In the genomic region with DNA sequence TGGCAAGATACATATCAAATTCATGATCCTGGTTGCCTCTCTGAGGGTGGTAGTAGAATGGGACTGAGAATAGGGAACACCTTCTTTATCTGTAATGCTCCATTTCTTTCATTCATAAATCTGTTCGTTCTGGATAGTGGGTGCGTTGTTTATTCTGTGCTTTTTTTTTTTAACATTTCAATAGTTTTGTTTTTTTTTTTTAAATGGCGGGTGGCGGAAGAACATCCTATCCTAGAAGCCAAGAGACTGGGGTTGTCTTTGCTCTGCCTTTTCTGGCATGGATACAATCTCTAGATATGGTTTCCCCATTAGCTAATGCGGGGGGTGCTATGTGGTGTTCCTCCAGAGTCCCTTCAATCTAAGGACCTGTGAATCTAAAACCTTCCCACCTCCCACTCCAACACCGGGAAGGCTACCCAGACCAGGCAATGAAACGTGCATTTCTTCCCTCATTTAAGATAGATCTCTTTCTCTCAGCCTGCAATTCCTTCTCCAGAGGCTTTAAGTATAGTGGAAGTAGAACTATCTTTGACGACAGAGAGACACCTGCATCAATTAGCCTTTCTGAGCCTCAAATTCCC, we compare ENCODE assay signal across 8 cellular contexts. TPM values are rescaled to one million over a fixed set of nuclear protein-coding genes. Genes with fewer than 3 reads are reported as not detected.
A peak's percentile ranks its signal among the peaks of the same experiment; 100 is the strongest.
DNase-seq lines count a peak whose midpoint lies in the region; ATAC-seq and TF ChIP-seq lines count a peak whose summit lies in the region.

No MANE protein-coding gene starts in this region.

- H3K27ac Mint-ChIP-seq in IgD-negative memory B cell = peak overlapping the region; percentile 92 to 100 (median 100)

- peak overlapping the region; percentile 84 to 99 (median 92) for H3K27ac ChIP-seq in body of pancreas

- peak overlapping the region; percentile 80 for H3K4me3 ChIP-seq in GM08714 (ENCODE audit: low read length)
- H3K4me3 ChIP-seq in body of pancreas = peak overlapping the region in 1 of 2 donors; percentile 55
- H3K4me3 ChIP-seq in mononuclear cell (ENCODE audit: low read length) = peak overlapping the region; percentile 83

- ATAC-seq in body of pancreas = no peak
- ATAC-seq in HG03469 (IDR thresholded peaks at IDR 0.05; ENCODE audit: unreplicated experiment) = no peak
- ATAC-seq in GM18861 (IDR thresholded peaks at IDR 0.05; ENCODE audit: unreplicated experiment) = no peak

- no peaks in the 10 kb centered on the region for H3K36me3 ChIP-seq in body of pancreas (replicated peaks in 1 of 2; ENCODE audit: insufficient read depth in 1 of 2, low read depth in 2 of 2)

- TF ChIP-seq CTCF in body of pancreas (IDR thresholded peaks at IDR 0.05) (no peak), GM10266 (IDR thresholded peaks at IDR 0.05; ENCODE audit: control insufficient read depth, insufficient read depth, low read depth, missing control alignments) (no peak)

- H3K4me1 Mint-ChIP-seq in IgD-negative memory B cell = peaks cover 16 to 26% (median 17%) of the 10 kb centered on the region in 3 donors

- H3K4me3 Mint-ChIP-seq in IgD-negative memory B cell = peak overlapping the region; percentile 91 to 100 (median 99)

- intact Hi-C loops in body of pancreas (cut with DNase I) = no loop called here

- DNase-seq in body of pancreas (no peak), GM10266 (ENCODE audit: extremely low spot score) (no peak), mucosa of gallbladder (ENCODE audit: low spot score) (no peak)

- H3K4me1 ChIP-seq in body of pancreas (peaks cover 13% of the 10 kb centered on the region), mononuclear cell (ENCODE audit: insufficient read depth, low read length) (peaks cover 19% of the 10 kb centered on the region)

- H3K36me3 Mint-ChIP-seq in IgD-negative memory B cell = peaks cover 2% of the 10 kb centered on the region

- H3K27me3 ChIP-seq in body of pancreas = no peaks in the 10 kb centered on the region
- H3K27me3 ChIP-seq in mononuclear cell (ENCODE audit: insufficient read depth, low read length) = no peaks in the 10 kb centered on the region

- H3K9me3 ChIP-seq in body of pancreas (no peaks in the 10 kb centered on the region), mononuclear cell (ENCODE audit: low read depth, low read length) (no peaks in the 10 kb centered on the region)

- WGBS in body of pancreas, 2 donors = 14 to 17% methylated on average over 8 of the region's 8 CpGs

- no peak for TF ChIP-seq POLR2A in body of pancreas (IDR thresholded peaks at IDR 0.05)

- no peaks in the 10 kb centered on the region for H3K9me3 Mint-ChIP-seq in IgD-negative memory B cell

- H3K27me3 Mint-ChIP-seq in IgD-negative memory B cell = no peaks in the 10 kb centered on the region

RNA-seq across cellular contexts. Expression of a gene that starts 0.9 kb away (rescaled TPM):
- polyA plus RNA-seq in IgD-negative memory B cell = 39.5 TPM
- total RNA-seq in body of pancreas (10 to 100 TPM in 1 of 2 donors, 1 to 10 TPM in 1; 2.0 to 17.9 TPM), mononuclear cell (22.7 TPM), mucosa of gallbladder (32.6 TPM)

RNA-seq across cellular contexts. Expression of a gene that starts 23.2 kb away (rescaled TPM):
- polyA plus RNA-seq in IgD-negative memory B cell = 0.23 TPM
- not detected for total RNA-seq in body of pancreas
- not detected for total RNA-seq in mononuclear cell
- total RNA-seq in mucosa of gallbladder = 0.14 TPM
